In genomic region chr12:49264873-49265792, GRCh38 we compare ENCODE assay signal across 1 cellular context.
TF ChIP-seq lines count a peak whose summit lies in the region.

Gene TUBA1C, plus strand, starts transcription at chr12:49265082. Its CDS starts 100 bp downstream, at chr12:49265182.

TF ChIP-seq in HepG2, 621 proteins besides CTCF, POLR2A, EP300 and RAD21 (continued from another document and continues in another):
- TF ChIP-seq EHMT2 (IDR thresholded peaks at IDR 0.05; ENCODE audit: borderline replicate concordance, low read depth, low read length) (no peak), DPF2 (CRISPR knock-in tag; IDR thresholded peaks at IDR 0.05; ENCODE audit: borderline replicate concordance, low read depth) (no peak), JUNB (CRISPR knock-in tag; IDR thresholded peaks at IDR 0.05; ENCODE audit: borderline replicate concordance) (peak; percentile 30; the same call in 1 of the 2 replicates), CSRNP2 (CRISPR knock-in tag; conservative IDR thresholded peaks at IDR 0.05; ENCODE audit: low read depth) (0 out of 2 replicates have a peak, but pooled peaks have one; percentile 11), ZBTB37 (CRISPR knock-in tag; IDR thresholded peaks at IDR 0.05) (no peak), ZNF205 (CRISPR knock-in tag; IDR thresholded peaks at IDR 0.05) (peak; percentile 11; the same call in 1 of the 2 replicates), ATAD3A (CRISPR knock-in tag; IDR thresholded peaks at IDR 0.05) (0 out of 2 replicates have a peak, but pooled peaks have one; percentile 17), HNRNPK (IDR thresholded peaks at IDR 0.05; ENCODE audit: low read depth, low read length, poor library complexity, severe bottlenecking) (peak; percentile 100), ZMAT3 (CRISPR knock-in tag; conservative IDR thresholded peaks at IDR 0.05) (0 out of 2 replicates have a peak, but pooled peaks have one; percentile 45), PREB (CRISPR knock-in tag; IDR thresholded peaks at IDR 0.05) (no peak), NFE2 (CRISPR knock-in tag; IDR thresholded peaks at IDR 0.05) (peak; percentile 87), MAZ (IDR thresholded peaks at IDR 0.05; ENCODE audit: borderline replicate concordance, low read depth, low read length) (peak; percentile 82), MAZ (CRISPR knock-in tag; IDR thresholded peaks at IDR 0.05; ENCODE audit: low read depth) (peak; percentile 82; the same call in 1 of the 2 replicates), SP4 (CRISPR knock-in tag; IDR thresholded peaks at IDR 0.05) (peak; percentile 88), NONO (IDR thresholded peaks at IDR 0.05) (no peak), NONO (CRISPR knock-in tag; conservative IDR thresholded peaks at IDR 0.05) (peak; percentile 37), MTA3 (CRISPR knock-in tag; IDR thresholded peaks at IDR 0.05) (no peak), SIN3B (IDR thresholded peaks at IDR 0.05; ENCODE audit: low read length) (peak; percentile 47; the same call in 1 of the 2 replicates), MAX (IDR thresholded peaks at IDR 0.05) (peak; percentile 77), IKZF1 (IDR thresholded peaks at IDR 0.05) (no peak), CSRNP1 (CRISPR knock-in tag; IDR thresholded peaks at IDR 0.05) (peak; percentile 82; the same call in 1 of the 2 replicates), ZBTB10 (CRISPR knock-in tag; IDR thresholded peaks at IDR 0.05; ENCODE audit: borderline replicate concordance) (peak; percentile 87), CENPBD1 (CRISPR knock-in tag; IDR thresholded peaks at IDR 0.05; ENCODE audit: borderline replicate concordance, low read depth) (no peak), ETV5 (CRISPR knock-in tag; IDR thresholded peaks at IDR 0.05; ENCODE audit: borderline replicate concordance) (peak; percentile 54; the same call in 1 of the 2 replicates), STAT6 (CRISPR knock-in tag; IDR thresholded peaks at IDR 0.05; ENCODE audit: borderline replicate concordance) (no peak), HOMEZ (CRISPR knock-in tag; IDR thresholded peaks at IDR 0.05; ENCODE audit: low read depth) (no peak), ZNF619 (CRISPR knock-in tag; IDR thresholded peaks at IDR 0.05) (no peak), CEBPZ (IDR thresholded peaks at IDR 0.05; ENCODE audit: low read length) (no peak), DNMT1 (CRISPR knock-in tag; IDR thresholded peaks at IDR 0.05) (no peak), ZNF253 (CRISPR knock-in tag; IDR thresholded peaks at IDR 0.05; ENCODE audit: borderline replicate concordance) (0 out of 2 replicates have a peak, but pooled peaks have one; percentile 90), PBX3 (CRISPR knock-in tag; IDR thresholded peaks at IDR 0.05; ENCODE audit: borderline replicate concordance) (peak; percentile 68; the same call in 1 of the 2 replicates), ZNF710 (CRISPR knock-in tag; IDR thresholded peaks at IDR 0.05; ENCODE audit: borderline replicate concordance) (0 out of 2 replicates have a peak, but pooled peaks have one; percentile 7), MTA1 (CRISPR knock-in tag; IDR thresholded peaks at IDR 0.05; ENCODE audit: borderline replicate concordance) (no peak; the same call in 1 of the 2 replicates), U2AF1 (optimal IDR thresholded peaks at IDR 0.05; ENCODE audit: low read depth, low read length) (peak; percentile 53)
